ENCODE assay signal across 2 cellular contexts in genomic region chr7:92722541-92722940, GRCh38.
TF ChIP-seq lines count a peak whose summit lies in the region.

No MANE protein-coding gene starts in this region.

TF ChIP-seq in SK-N-SH, 30 proteins besides CTCF, POLR2A, EP300 and RAD21 (continued from another document):
- no peak for TF ChIP-seq PBX3 (IDR thresholded peaks at IDR 0.05)
- no peak for TF ChIP-seq MAX (IDR thresholded peaks at IDR 0.05; ENCODE audit: low read depth)
- TF ChIP-seq TCF12 (IDR thresholded peaks at IDR 0.05), result no peak
- no peak for TF ChIP-seq USF1 (IDR thresholded peaks at IDR 0.05; ENCODE audit: borderline replicate concordance, low read depth)
- TF ChIP-seq SIN3A (IDR thresholded peaks at IDR 0.05; ENCODE audit: borderline replicate concordance, low read depth, low read length), result no peak
- TF ChIP-seq MXI1 (IDR thresholded peaks at IDR 0.05; ENCODE audit: low read depth, low read length), result no peak
- TF ChIP-seq GABPA (IDR thresholded peaks at IDR 0.05; ENCODE audit: low read depth), result no peak
- no peak for TF ChIP-seq RFX5 (IDR thresholded peaks at IDR 0.05; ENCODE audit: low read length)
- no peak for TF ChIP-seq POLR2AphosphoS5 (IDR thresholded peaks at IDR 0.05; ENCODE audit: low read depth, low read length)
- TF ChIP-seq TEAD4 (IDR thresholded peaks at IDR 0.05; ENCODE audit: borderline replicate concordance, insufficient read depth), result no peak
- TF ChIP-seq FOXJ3 (CRISPR knock-in tag; IDR thresholded peaks at IDR 0.05), result no peak
- TF ChIP-seq RCOR1 (IDR thresholded peaks at IDR 0.05; ENCODE audit: low read length), result no peak
- no peak for TF ChIP-seq GATA2 (CRISPR knock-in tag; IDR thresholded peaks at IDR 0.05)
- no peak for TF ChIP-seq SMC3 (IDR thresholded peaks at IDR 0.05; ENCODE audit: low read depth, low read length)

TF ChIP-seq in SK-N-SH treated with all-trans-retinoic acid at 6 μM for 48 hours, 23 proteins besides CTCF, POLR2A, EP300 and RAD21 (continued from another document):
- no peak for TF ChIP-seq POU6F1 (CRISPR knock-in tag; IDR thresholded peaks at IDR 0.05; ENCODE audit: borderline replicate concordance, low read depth)
